Comparison of ENCODE assay signal across 14 cellular contexts in genomic region chr20:1149812-1150211, GRCh38. TPM values are rescaled to one million over a fixed set of nuclear protein-coding genes. Genes with fewer than 3 reads are reported as not detected.
DNase-seq lines count a peak whose midpoint lies in the region; ATAC-seq, FAIRE-seq and TF ChIP-seq lines count a peak whose summit lies in the region.
"Not testable (repeated sequence)": the region's sequence is repeated elsewhere in the genome, so short reads cannot be mapped to it uniquely, and the experiment has no call there.
"Had no signal": no experiment of that assay in that cellular context is flagged by ENCODE, and none has a peak within 500 bp of the region (broad histone marks: within the 10 kb centered on the region; RNA-seq: fewer than 3 reads in every experiment).

No MANE protein-coding gene starts in this region.

- POLR2A ChIA-PET in GM12878 (lab: Charles Lee): interaction anchor here (0.8 kb wide), 1 partner anchor 93 kb away, joined by 3 read pairs; no protein-coding TSS in a partner anchor

- not testable (repeated sequence) for H3K4me3 ChIP-seq in GM12878, right lobe of liver

- H3K79me2 ChIP-seq in GM12878 (ENCODE audit: control insufficient read depth, insufficient read depth, low read length): not testable (repeated sequence)

- intact Hi-C loops in activated CD4-positive, alpha-beta T cell treated with anti-CD3 and anti-CD28 coated beads, Interleukin-2, amount 10 ng/mL, durations not matched to agents 24 days and 14 days (cut with micrococcal nuclease); GM12878 (cut with micrococcal nuclease; ENCODE audit: unreplicated experiment); right lobe of liver (cut with DNase I): not testable (repeated sequence)
- intact Hi-C loops in activated T-helper 1 cell treated with anti-CD3 and anti-CD28 coated beads, Interleukin-12 subunit alpha, Interleukin-12 subunit beta, Interleukin-2, Interleukin-4 antibody, amounts not matched to agents 30 ng/mL and 10 ng/mL and 1 ng/mL, durations not matched to agents 14 hours and 24 hours and 36 hours (cut with micrococcal nuclease): loop anchor here (2.0 kb wide), 1 partner anchor 31 kb away; the partner anchor contains the start of gene PSMF1

- not testable (repeated sequence) for H3K9ac ChIP-seq in GM12878 (ENCODE audit: control insufficient read depth, insufficient read depth, low read length)

- H3K36me3 ChIP-seq in GM12878 (ENCODE audit: control insufficient read depth in 2 of 2, insufficient read depth in 2 of 2, low read length in 1 of 2) (peaks cover 14 to 20% of the 10 kb centered on the region in 2 experiments), right lobe of liver (peaks cover 0 to 19% (median 8%) of the 10 kb centered on the region in 4 donors)

- 89% methylated on average over 2 of the region's 2 CpGs for WGBS in GM12878 (ENCODE audit: insufficient coverage, insufficient replicate concordance, low lambda C conversion rate, missing lambda C conversion rate)
- WGBS in right lobe of liver (ENCODE audit: insufficient coverage, low coverage, low lambda C conversion rate, missing lambda C conversion rate): 62% methylated on average over 2 of the region's 2 CpGs

- not testable (repeated sequence) for H3K27me3 Mint-ChIP-seq in activated CD4-positive, alpha-beta T cell treated with anti-CD3 and anti-CD28 coated beads, Interleukin-2, amount 10 ng/mL, durations not matched to agents 24 days and 14 days; activated CD8-positive, alpha-beta memory T cell treated with anti-CD3 and anti-CD28 coated beads, Interleukin-2, amount 10 ng/mL, durations not matched to agents 7 days and 5 days; activated T-helper 1 cell treated with anti-CD3 and anti-CD28 coated beads, Interleukin-12 subunit alpha, Interleukin-12 subunit beta, Interleukin-2, Interleukin-4 antibody, amounts not matched to agents 30 ng/mL and 10 ng/mL and 1 ng/mL, durations not matched to agents 14 hours and 24 hours and 36 hours (ENCODE audit: insufficient read depth)

- H4K20me1 ChIP-seq in GM12878 (ENCODE audit: control insufficient read depth, insufficient read depth): not testable (repeated sequence)

- not testable (repeated sequence) for H3K27ac ChIP-seq in GM12878 (ENCODE audit: control insufficient read depth, insufficient read depth)
- peak overlapping the region in 2 of 3 donors; percentile 44 to 72 for H3K27ac ChIP-seq in right lobe of liver

- H3K9me3 Mint-ChIP-seq in activated CD4-positive, alpha-beta T cell treated with anti-CD3 and anti-CD28 coated beads, Interleukin-2, amount 10 ng/mL, durations not matched to agents 24 days and 14 days; activated CD8-positive, alpha-beta memory T cell treated with anti-CD3 and anti-CD28 coated beads, Interleukin-2, amount 10 ng/mL, durations not matched to agents 7 days and 5 days (ENCODE audit: low read depth); activated T-helper 1 cell treated with anti-CD3 and anti-CD28 coated beads, Interleukin-12 subunit alpha, Interleukin-12 subunit beta, Interleukin-2, Interleukin-4 antibody, amounts not matched to agents 30 ng/mL and 10 ng/mL and 1 ng/mL, durations not matched to agents 14 hours and 24 hours and 36 hours: not testable (repeated sequence)

- TF ChIP-seq RAD21 in GM12878 (IDR thresholded peaks at IDR 0.05; ENCODE audit: insufficient read depth, low read depth, low read length): not testable (repeated sequence)

- H3K4me1 Mint-ChIP-seq in activated CD4-positive, alpha-beta T cell treated with anti-CD3 and anti-CD28 coated beads, Interleukin-2, amount 10 ng/mL, durations not matched to agents 24 days and 14 days: peaks cover 12% of the 10 kb centered on the region
- H3K4me1 Mint-ChIP-seq in activated CD8-positive, alpha-beta memory T cell treated with anti-CD3 and anti-CD28 coated beads, Interleukin-2, amount 10 ng/mL, durations not matched to agents 7 days and 5 days: peaks cover 19% of the 10 kb centered on the region
- peaks cover 27% of the 10 kb centered on the region for H3K4me1 Mint-ChIP-seq in activated T-helper 1 cell treated with anti-CD3 and anti-CD28 coated beads, Interleukin-12 subunit alpha, Interleukin-12 subunit beta, Interleukin-2, Interleukin-4 antibody, amounts not matched to agents 30 ng/mL and 10 ng/mL and 1 ng/mL, durations not matched to agents 14 hours and 24 hours and 36 hours (ENCODE audit: low read depth)

- H3K27ac Mint-ChIP-seq in activated CD4-positive, alpha-beta T cell treated with anti-CD3 and anti-CD28 coated beads, Interleukin-2, amount 10 ng/mL, durations not matched to agents 24 days and 14 days: not testable (repeated sequence)
- H3K27ac Mint-ChIP-seq in activated CD8-positive, alpha-beta memory T cell treated with anti-CD3 and anti-CD28 coated beads, Interleukin-2, amount 10 ng/mL, durations not matched to agents 7 days and 5 days: peak overlapping the region; percentile 15
- peak overlapping the region; percentile 31 for H3K27ac Mint-ChIP-seq in activated T-helper 1 cell treated with anti-CD3 and anti-CD28 coated beads, Interleukin-12 subunit alpha, Interleukin-12 subunit beta, Interleukin-2, Interleukin-4 antibody, amounts not matched to agents 30 ng/mL and 10 ng/mL and 1 ng/mL, durations not matched to agents 14 hours and 24 hours and 36 hours

- DNase-seq in activated CD4-positive, alpha-beta T cell treated with anti-CD3 and anti-CD28 coated beads, Interleukin-2, amount 10 ng/mL, durations not matched to agents 24 days and 14 days: peak; percentile 56
- DNase-seq in activated CD8-positive, alpha-beta memory T cell treated with anti-CD3 and anti-CD28 coated beads, Interleukin-2, amount 10 ng/mL, durations not matched to agents 7 days and 5 days: peak; percentile 44
- not testable (repeated sequence) for DNase-seq in activated T-helper 1 cell treated with anti-CD3 and anti-CD28 coated beads, Interleukin-12 subunit alpha, Interleukin-12 subunit beta, Interleukin-2, Interleukin-4 antibody, amounts not matched to agents 30 ng/mL and 10 ng/mL and 1 ng/mL, durations not matched to agents 14 hours and 24 hours and 36 hours (ENCODE audit: low spot score); GM12878 (ENCODE audit: low read depth, low spot score); right lobe of liver; stimulated activated naive CD8-positive, alpha-beta T cell treated with anti-CD3 and anti-CD28 coated beads, Interleukin-15, Interleukin-2, amounts not matched to agents 100 U/mL and 50 U/mL, for 24 hours
- peak; percentile 17 for DNase-seq in islet precursor cell

- H3K4me3 Mint-ChIP-seq in activated CD4-positive, alpha-beta T cell treated with anti-CD3 and anti-CD28 coated beads, Interleukin-2, amount 10 ng/mL, durations not matched to agents 24 days and 14 days; activated CD8-positive, alpha-beta memory T cell treated with anti-CD3 and anti-CD28 coated beads, Interleukin-2, amount 10 ng/mL, durations not matched to agents 7 days and 5 days; activated T-helper 1 cell treated with anti-CD3 and anti-CD28 coated beads, Interleukin-12 subunit alpha, Interleukin-12 subunit beta, Interleukin-2, Interleukin-4 antibody, amounts not matched to agents 30 ng/mL and 10 ng/mL and 1 ng/mL, durations not matched to agents 14 hours and 24 hours and 36 hours: not testable (repeated sequence)

- FAIRE-seq in GM12878 (lab: Jason Lieb, UNC): peak; percentile 78

- in situ Hi-C loops in GM12878 (cut with MboI): not testable (repeated sequence)

- H2AFZ ChIP-seq in GM12878 (ENCODE audit: control insufficient read depth, low read depth, low read length): not testable (repeated sequence)

- SMC1A ChIA-PET in GM12878 (lab: Charles Lee; ENCODE audit: uncharacterized antibody, unreplicated experiment): interaction anchor here (0.8 to 1.1 kb wide), 2 partner anchors 25 to 30 kb away, joined by 3 to 4 read pairs; no protein-coding TSS in a partner anchor

- not testable (repeated sequence) for BruUV-seq in GM12878 (replicated peaks; lab: Mats Ljungman, UMichigan)

- TF ChIP-seq CTCF in GM12878 (IDR thresholded peaks at IDR 0.05 in 2 of 3, conservative IDR thresholded peaks at IDR 0.05 in 1 of 3; ENCODE audit: control insufficient read depth in 2 of 3, extremely low read depth in 1 of 3, insufficient read depth in 1 of 3, low read depth in 3 of 3, low read length in 3 of 3); right lobe of liver (IDR thresholded peaks at IDR 0.05): not testable (repeated sequence)

- not testable (repeated sequence) for TF ChIP-seq POLR2A in GM12878 (IDR thresholded peaks at IDR 0.05; ENCODE audit: low read depth, low read length); right lobe of liver (IDR thresholded peaks at IDR 0.05)

- not testable (repeated sequence) for H3K4me2 ChIP-seq in GM12878 (ENCODE audit: control insufficient read depth, insufficient read depth)

- H3K4me1 ChIP-seq in GM12878 (ENCODE audit: control insufficient read depth, insufficient read depth, low read length); right lobe of liver: not testable (repeated sequence)

- CTCF ChIA-PET in activated CD8-positive, alpha-beta memory T cell treated with anti-CD3 and anti-CD28 coated beads, Interleukin-2, amount 10 ng/mL, durations not matched to agents 7 days and 5 days (lab: Charles Lee): interaction anchor here (2.3 kb wide), 1 partner anchor 36 kb away, joined by 5 read pairs; no protein-coding TSS in a partner anchor
- CTCF ChIA-PET in GM12878 (lab: Yijun Ruan, JAX): not testable (repeated sequence)

- peaks cover 57% of the 10 kb centered on the region for H3K36me3 Mint-ChIP-seq in activated CD4-positive, alpha-beta T cell treated with anti-CD3 and anti-CD28 coated beads, Interleukin-2, amount 10 ng/mL, durations not matched to agents 24 days and 14 days (ENCODE audit: low read depth)
- H3K36me3 Mint-ChIP-seq in activated CD8-positive, alpha-beta memory T cell treated with anti-CD3 and anti-CD28 coated beads, Interleukin-2, amount 10 ng/mL, durations not matched to agents 7 days and 5 days: peaks cover 63% of the 10 kb centered on the region
- H3K36me3 Mint-ChIP-seq in activated T-helper 1 cell treated with anti-CD3 and anti-CD28 coated beads, Interleukin-12 subunit alpha, Interleukin-12 subunit beta, Interleukin-2, Interleukin-4 antibody, amounts not matched to agents 30 ng/mL and 10 ng/mL and 1 ng/mL, durations not matched to agents 14 hours and 24 hours and 36 hours (ENCODE audit: low read depth): peaks cover 45% of the 10 kb centered on the region

- not testable (repeated sequence) for H3K27me3 ChIP-seq in GM12878 (replicated peaks in 1 of 2; ENCODE audit: control insufficient read depth in 2 of 2, insufficient read depth in 2 of 2, low read length in 1 of 2); right lobe of liver

- RAD21 ChIA-PET in GM12878 (lab: Charles Lee; ENCODE audit: unreplicated experiment): not testable (repeated sequence)

- ATAC-seq in activated CD8-positive, alpha-beta memory T cell treated with anti-CD3 and anti-CD28 coated beads, Interleukin-2, amount 10 ng/mL, durations not matched to agents 7 days and 5 days: peak; percentile 28
- not testable (repeated sequence) for ATAC-seq in GM12878
- ATAC-seq in right lobe of liver: peak; percentile 7 to 46 (median 36)
- peak; percentile 23 for ATAC-seq in stimulated activated naive CD8-positive, alpha-beta T cell treated with anti-CD3 and anti-CD28 coated beads, Interleukin-15, Interleukin-2, amounts not matched to agents 100 U/mL and 50 U/mL, for 24 hours

- not testable (repeated sequence) for H3K9me3 ChIP-seq in GM12878 (replicated peaks; ENCODE audit: control insufficient read depth, insufficient read depth, low read length); right lobe of liver

- TF ChIP-seq EP300 in GM12878 (IDR thresholded peaks at IDR 0.05; ENCODE audit: borderline replicate concordance in 1 of 2, control insufficient read depth in 1 of 2, low read depth in 2 of 2, low read length in 2 of 2): not testable (repeated sequence)

RNA-seq across cellular contexts. Expression of gene PSMF1, which starts 31.4 kb away (rescaled TPM):
- total RNA-seq in activated CD4-positive, alpha-beta T cell treated with anti-CD3 and anti-CD28 coated beads, Interleukin-2, amount 10 ng/mL, durations not matched to agents 24 days and 14 days: 168 and 172 TPM in 2 replicates
- 100 to 1,000 TPM; 146 to 147 TPM for total RNA-seq in activated CD8-positive, alpha-beta memory T cell treated with anti-CD3 and anti-CD28 coated beads, Interleukin-2, amount 10 ng/mL, durations not matched to agents 7 days and 5 days
- total RNA-seq in activated T-helper 1 cell treated with anti-CD3 and anti-CD28 coated beads, Interleukin-12 subunit alpha, Interleukin-12 subunit beta, Interleukin-2, Interleukin-4 antibody, amounts not matched to agents 30 ng/mL and 10 ng/mL and 1 ng/mL, durations not matched to agents 14 hours and 24 hours and 36 hours: 185 and 189 TPM in 2 replicates
- total RNA-seq in GM12878 (2013; cell fraction: nucleolus; rRNA removed): 68.6 and 72.2 TPM in 2 replicates
- total RNA-seq in GM12878 (2014; rRNA removed) (30.2 and 32.9 TPM in 2 replicates), GM12878 (2014; rRNA removed; fragmentation: Illumina TruSeq; extraction: Trizol) (35.2 and 35.8 TPM in 2 replicates), GM12878 (2021) (156 and 167 TPM in 2 replicates), right lobe of liver (100 to 1,000 TPM in 5 of 6 experiments, 10 to 100 TPM in 1; 82.5 to 260 (median 116) TPM)
- polyA plus RNA-seq in GM12878 (2011; ENCODE audit: low read depth): 60.4 TPM
- polyA plus RNA-seq in GM12878 (2011; rRNA removed) (29.3 and 45.9 TPM in 2 replicates), GM12878 (2014; fragmentation: Illumina TruSeq; extraction: Trizol) (68.1 and 171 TPM in 2 replicates), GM12878 (2014; fragmentation: Nextera tagmentation; extraction: Ambion mirVana) (10 to 100 TPM; 14.2 to 14.4 TPM), GM12878 (2014; rRNA removed) (27.3 and 35.1 TPM in 2 replicates), GM12878 (2016; fragmentation: Nextera tagmentation; extraction: Ambion mirVana) (100 to 1,000 TPM; 159 to 173 TPM)
- 46.6 and 163 TPM in 2 replicates for polyA plus RNA-seq in GM12878 (2011; cell fraction: cytosol; rRNA removed)
- polyA plus RNA-seq in GM12878 (2011; cell fraction: nucleus; rRNA removed): 76.8 and 77.5 TPM in 2 replicates
- polyA plus RNA-seq in GM12878 (2012): 96.7 and 104 TPM in 2 replicates
- polyA minus RNA-seq in GM12878 (2011; rRNA and poly(A)+ RNA removed): 45.8 and 52.1 TPM in 2 replicates
- polyA minus RNA-seq in GM12878 (2011; cell fraction: cytosol; rRNA and poly(A)+ RNA removed): 21.9 and 37.1 TPM in 2 replicates
- polyA minus RNA-seq in GM12878 (2011; cell fraction: nucleus; rRNA and poly(A)+ RNA removed): 18.9 and 34.3 TPM in 2 replicates

RNA-seq across cellular contexts. Expression of gene TMEM74B, which starts 35.0 kb away (rescaled TPM):
- 1.6 and 1.9 TPM in 2 replicates for total RNA-seq in activated CD4-positive, alpha-beta T cell treated with anti-CD3 and anti-CD28 coated beads, Interleukin-2, amount 10 ng/mL, durations not matched to agents 24 days and 14 days
- under 1 TPM; 0.45 to 0.55 TPM for total RNA-seq in activated CD8-positive, alpha-beta memory T cell treated with anti-CD3 and anti-CD28 coated beads, Interleukin-2, amount 10 ng/mL, durations not matched to agents 7 days and 5 days
- total RNA-seq in activated T-helper 1 cell treated with anti-CD3 and anti-CD28 coated beads, Interleukin-12 subunit alpha, Interleukin-12 subunit beta, Interleukin-2, Interleukin-4 antibody, amounts not matched to agents 30 ng/mL and 10 ng/mL and 1 ng/mL, durations not matched to agents 14 hours and 24 hours and 36 hours: 0.36 and 0.61 TPM in 2 replicates
- total RNA-seq in GM12878 (2013; cell fraction: nucleolus; rRNA removed): 0.48 TPM in 1 of 2 replicates, not detected in the other
- total RNA-seq in GM12878 (2014; rRNA removed) (not detected in 2 replicates), GM12878 (2014; rRNA removed; fragmentation: Illumina TruSeq; extraction: Trizol) (not detected in 2 replicates), GM12878 (2021) (not detected in 2 replicates), right lobe of liver (1 to 10 TPM in 4 of 6 experiments, under 1 TPM in 2; 0.37 to 2.8 (median 1.8) TPM)
- polyA plus RNA-seq in GM12878 (2011; ENCODE audit: low read depth): not detected
- polyA plus RNA-seq in GM12878 (2011; rRNA removed) (0.06 and 0.07 TPM in 2 replicates), GM12878 (2014; fragmentation: Illumina TruSeq; extraction: Trizol) (not detected in 2 replicates), GM12878 (2014; fragmentation: Nextera tagmentation; extraction: Ambion mirVana) (not detected), GM12878 (2014; rRNA removed) (not detected in 2 replicates), GM12878 (2016; fragmentation: Nextera tagmentation; extraction: Ambion mirVana) (not detected)
- polyA plus RNA-seq in GM12878 (2011; cell fraction: cytosol; rRNA removed): 0.03 TPM in 1 of 2 replicates, not detected in the other
- 0.38 and 1.1 TPM in 2 replicates for polyA plus RNA-seq in GM12878 (2011; cell fraction: nucleus; rRNA removed)
- polyA plus RNA-seq in GM12878 (2012): 0.28 and 0.65 TPM in 2 replicates
- not detected in 2 replicates for polyA minus RNA-seq in GM12878 (2011; rRNA and poly(A)+ RNA removed)
- not detected in 2 replicates for polyA minus RNA-seq in GM12878 (2011; cell fraction: cytosol; rRNA and poly(A)+ RNA removed)
- polyA minus RNA-seq in GM12878 (2011; cell fraction: nucleus; rRNA and poly(A)+ RNA removed): 0.36 TPM in 1 of 2 replicates, not detected in the other
- total RNA-seq: A673; CD8-positive, alpha-beta T cell; HFFc6 had no signal
- polyA plus RNA-seq: CD14-positive monocyte had no signal

RNA-seq across cellular contexts. Expression of gene C20orf202, which starts 53.4 kb away (rescaled TPM):
- total RNA-seq in activated CD4-positive, alpha-beta T cell treated with anti-CD3 and anti-CD28 coated beads, Interleukin-2, amount 10 ng/mL, durations not matched to agents 24 days and 14 days: 0.12 TPM in 1 of 2 replicates, not detected in the other
- not detected for total RNA-seq in activated CD8-positive, alpha-beta memory T cell treated with anti-CD3 and anti-CD28 coated beads, Interleukin-2, amount 10 ng/mL, durations not matched to agents 7 days and 5 days
- total RNA-seq in activated T-helper 1 cell treated with anti-CD3 and anti-CD28 coated beads, Interleukin-12 subunit alpha, Interleukin-12 subunit beta, Interleukin-2, Interleukin-4 antibody, amounts not matched to agents 30 ng/mL and 10 ng/mL and 1 ng/mL, durations not matched to agents 14 hours and 24 hours and 36 hours: not detected in 2 replicates
- total RNA-seq in GM12878 (2013; cell fraction: nucleolus; rRNA removed): 0.48 TPM in 1 of 2 replicates, not detected in the other
- total RNA-seq in GM12878 (2014; rRNA removed) (not detected in 2 replicates), GM12878 (2014; rRNA removed; fragmentation: Illumina TruSeq; extraction: Trizol) (not detected in 2 replicates), GM12878 (2021) (not detected in 2 replicates), right lobe of liver (under 1 TPM in 1 of 6 experiments, not detected in 5; 0.19 TPM)
- polyA plus RNA-seq in GM12878 (2011; ENCODE audit: low read depth): not detected
- polyA plus RNA-seq in GM12878 (2011; rRNA removed) (0.04 and 0.10 TPM in 2 replicates), GM12878 (2014; fragmentation: Illumina TruSeq; extraction: Trizol) (0.04 TPM in 1 of 2 replicates, not detected in the other), GM12878 (2014; fragmentation: Nextera tagmentation; extraction: Ambion mirVana) (not detected), GM12878 (2014; rRNA removed) (0.08 TPM in 1 of 2 replicates, not detected in the other), GM12878 (2016; fragmentation: Nextera tagmentation; extraction: Ambion mirVana) (not detected)
- polyA plus RNA-seq in GM12878 (2011; cell fraction: cytosol; rRNA removed): 0.03 and 0.06 TPM in 2 replicates
- 0.07 TPM in 1 of 2 replicates, not detected in the other for polyA plus RNA-seq in GM12878 (2011; cell fraction: nucleus; rRNA removed)
- polyA plus RNA-seq in GM12878 (2012): not detected in 2 replicates
- not detected in 2 replicates for polyA minus RNA-seq in GM12878 (2011; rRNA and poly(A)+ RNA removed)
- polyA minus RNA-seq in GM12878 (2011; cell fraction: cytosol; rRNA and poly(A)+ RNA removed): not detected in 2 replicates
- not detected in 2 replicates for polyA minus RNA-seq in GM12878 (2011; cell fraction: nucleus; rRNA and poly(A)+ RNA removed)
- total RNA-seq: A673; CD8-positive, alpha-beta T cell; H4; HFFc6; HT1080 had no signal
- polyA plus RNA-seq: BJ, CD14-positive monocyte had no signal
